In the genomic region with DNA sequence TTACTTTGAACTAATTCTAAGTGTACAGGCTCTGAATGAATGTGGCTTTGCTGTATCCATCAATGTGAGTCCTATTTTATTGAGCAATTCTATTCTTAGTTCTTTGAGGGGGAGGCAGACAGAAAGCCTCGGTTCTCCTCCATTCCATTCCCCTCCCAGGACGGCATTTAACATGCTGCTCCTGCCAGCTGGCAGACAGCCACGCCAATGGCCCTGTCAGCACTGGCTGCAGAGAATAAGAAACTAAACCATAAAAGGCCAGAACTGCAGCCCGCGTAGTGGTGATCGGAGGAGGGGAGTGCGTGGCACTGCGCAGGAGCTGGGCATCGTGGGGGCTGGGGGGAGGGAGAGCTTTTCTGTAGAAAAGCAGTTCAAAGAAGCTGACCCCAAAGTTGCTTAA, we compare ENCODE assay signal across 9 cellular contexts.
A peak's percentile ranks its signal among the peaks of the same experiment; 100 is the strongest.
DNase-seq lines count a peak whose midpoint lies in the region; ATAC-seq, FAIRE-seq and TF ChIP-seq lines count a peak whose summit lies in the region.
"Had no signal": no experiment of that assay in that cellular context is flagged by ENCODE, and none has a peak within 500 bp of the region (broad histone marks: within the 10 kb centered on the region; RNA-seq: fewer than 3 reads in every experiment).

No MANE protein-coding gene starts in this region.

- H3K79me1 ChIP-seq in IMR-90 (ENCODE audit: low read depth in 1 of 2, low read length in 2 of 2), result peaks cover 12 to 51% of the 10 kb centered on the region in 2 experiments

- H3K27ac ChIP-seq in IMR-90 (ENCODE audit: insufficient read depth, low read length) (peak overlapping the region; percentile 89), kidney (ENCODE audit: low read depth in 2 of 2, low read length in 2 of 2) (peak overlapping the region; percentile 89 to 93), smooth muscle cell (ENCODE audit: low read depth) (peak overlapping the region; percentile 50)

- H2AFZ ChIP-seq in IMR-90 (replicated peaks; ENCODE audit: low read length, poor library complexity) (peak overlapping the region; percentile 64), smooth muscle cell (ENCODE audit: low read depth) (peak overlapping the region; percentile 70)

- peaks cover 9% of the 10 kb centered on the region for H3K4me1 Mint-ChIP-seq in MCF 10A (ENCODE audit: insufficient read depth, unreplicated experiment)
- H3K4me1 Mint-ChIP-seq in natural killer cell, result no peaks in the 10 kb centered on the region

- no peak for TF ChIP-seq POLR2A in IMR-90 (IDR thresholded peaks at IDR 0.05; ENCODE audit: low read depth, low read length)

- dilution Hi-C loops in IMR-90 (cut with HindIII; ENCODE audit: low sequenced_read_pairs, unreplicated experiment), result no loop called here

- peak overlapping the region; percentile 1 for H2AK9ac ChIP-seq in IMR-90 (replicated peaks; ENCODE audit: low read depth, low read length, poor library complexity)

- no peaks in the 10 kb centered on the region for H4K20me1 ChIP-seq in IMR-90 (ENCODE audit: insufficient read depth, low read length)
- no peaks in the 10 kb centered on the region for H4K20me1 ChIP-seq in smooth muscle cell (ENCODE audit: low read depth)

- H3K9me3 Mint-ChIP-seq in MCF 10A (ENCODE audit: unreplicated experiment) (no peaks in the 10 kb centered on the region), natural killer cell (no peaks in the 10 kb centered on the region)

- H3K9ac ChIP-seq in IMR-90 (ENCODE audit: low read depth, low read length) (peak overlapping the region; percentile 77), kidney (ENCODE audit: low read length in 2 of 2) (peak overlapping the region; percentile 61 to 79), smooth muscle cell (ENCODE audit: low read depth) (no peak overlapping the region)

- DNase-seq in IMR-90 (peak; percentile 98), MCF 10A (ENCODE audit: unreplicated experiment) (peak; percentile 84), kidney (peak; percentile 99), smooth muscle cell (lab: John Stamatoyannopoulos, UW; ENCODE audit: unreplicated experiment) (peak; percentile 26), natural killer cell (no peak), DMS114 treated with DMSO at 0.1 percent for 48 hours (lab: John Stamatoyannopoulos, UW; ENCODE audit: unreplicated experiment) (no peak)

- peak overlapping the region; percentile 89 for H2BK5ac ChIP-seq in IMR-90 (ENCODE audit: low read depth, low read length, poor library complexity, severe bottlenecking)

- H2BK120ac ChIP-seq in IMR-90 (ENCODE audit: low read depth, low read length), result peak overlapping the region; percentile 96

- peaks cover 32% of the 10 kb centered on the region for H3K9me1 ChIP-seq in IMR-90 (ENCODE audit: insufficient read depth, low read length)

- WGBS in IMR-90 (ENCODE audit: extremely low coverage in 2 of 2, insufficient read length in 1 of 2), 2 experiments, result 4% methylated on average over 6 of the region's 9 CpGs; no CpG with 5 or more reads in 1 of the 2 experiments
- 21% methylated on average over 9 of the region's 9 CpGs for WGBS in smooth muscle cell (ENCODE audit: low lambda C conversion rate)

- H3K4me3 Mint-ChIP-seq in MCF 10A (ENCODE audit: unreplicated experiment) (no peak overlapping the region), natural killer cell (no peak overlapping the region)

- peak overlapping the region; percentile 92 for H3K56ac ChIP-seq in IMR-90 (ENCODE audit: extremely low read depth, insufficient read depth, low read length)

- H3K4me3 ChIP-seq in IMR-90 (ENCODE audit: insufficient read depth, low read depth, low read length) (no peak overlapping the region), kidney (ENCODE audit: low read length in 2 of 2) (peak overlapping the region in 1 of 2 donors; percentile 27), smooth muscle cell (no peak overlapping the region)

- BruUV-seq in IMR-90 (replicated peaks; lab: Mats Ljungman, UMichigan), result no TSS peak
- BruUV-seq in MCF 10A (replicated peaks; lab: Mats Ljungman, UMichigan), result no TSS peak

- CTCF ChIA-PET in IMR-90 (lab: Yijun Ruan, JAX), result interaction anchor here (1.4 to 1.7 kb wide), 2 partner anchors 8 to 19 kb away, joined by 6 to 7 read pairs; no protein-coding TSS in a partner anchor
- CTCF ChIA-PET in MCF 10A (lab: Yijun Ruan, JAX), result interaction anchor here (0.6 to 8.1 kb wide), 11 partner anchors 10 to 623 kb away, joined by 3 to 75 read pairs (median 5); a partner anchor contains a TSS

- H3K36me3 Mint-ChIP-seq in MCF 10A (ENCODE audit: insufficient read depth, unreplicated experiment), result peaks cover 10% of the 10 kb centered on the region
- H3K36me3 Mint-ChIP-seq in natural killer cell, result no peaks in the 10 kb centered on the region

- no peaks in the 10 kb centered on the region for H3K79me2 ChIP-seq in smooth muscle cell (ENCODE audit: low read depth)

- peaks cover 5% of the 10 kb centered on the region for H3F3A ChIP-seq in smooth muscle cell (ENCODE audit: low read depth)

- ATAC-seq in IMR-90 (ENCODE audit: low read depth), result peak; percentile 91
- ATAC-seq in natural killer cell, result no peak
- ATAC-seq in GM19397 (IDR thresholded peaks at IDR 0.05; ENCODE audit: unreplicated experiment), result no peak
- ATAC-seq in GM18517 (IDR thresholded peaks at IDR 0.05; ENCODE audit: unreplicated experiment), result no peak

- H3K18ac ChIP-seq in IMR-90 (ENCODE audit: low read depth, low read length), result peak overlapping the region; percentile 94

- no peaks in the 10 kb centered on the region for H3K9me3 ChIP-seq in IMR-90 (ENCODE audit: control insufficient read depth, insufficient read depth, low read length)
- no peaks in the 10 kb centered on the region for H3K9me3 ChIP-seq in kidney (ENCODE audit: control insufficient read depth in 1 of 2, low read length in 2 of 2)
- H3K9me3 ChIP-seq in smooth muscle cell (replicated peaks; ENCODE audit: low read depth), result no peaks in the 10 kb centered on the region

- H3K27ac Mint-ChIP-seq in MCF 10A (ENCODE audit: low read depth, unreplicated experiment), result no peak overlapping the region
- no peak overlapping the region for H3K27ac Mint-ChIP-seq in natural killer cell

- no peaks in the 10 kb centered on the region for H3K27me3 ChIP-seq in IMR-90 (ENCODE audit: control insufficient read depth, insufficient read depth, low read length)
- H3K27me3 ChIP-seq in smooth muscle cell (ENCODE audit: low read depth), result no peaks in the 10 kb centered on the region

- H3K4me1 ChIP-seq in IMR-90 (ENCODE audit: control insufficient read depth, insufficient read depth, low read length), result peaks cover 26% of the 10 kb centered on the region
- peaks cover 51 to 63% of the 10 kb centered on the region in 2 donors for H3K4me1 ChIP-seq in kidney (ENCODE audit: control insufficient read depth in 1 of 2, insufficient read depth in 1 of 2, low read depth in 1 of 2, low read length in 2 of 2)
- peaks cover 13% of the 10 kb centered on the region for H3K4me1 ChIP-seq in smooth muscle cell (ENCODE audit: low read depth)

- H3K36me3 ChIP-seq in IMR-90 (ENCODE audit: control insufficient read depth, insufficient read depth, low read length) (peaks cover 74% of the 10 kb centered on the region), kidney (ENCODE audit: control insufficient read depth in 1 of 2, insufficient read depth in 2 of 2, low read length in 2 of 2) (peaks cover 7 to 34% of the 10 kb centered on the region in 2 donors), smooth muscle cell (ENCODE audit: low read depth) (no peaks in the 10 kb centered on the region)

- H3K27me3 Mint-ChIP-seq in MCF 10A (ENCODE audit: insufficient read depth, unreplicated experiment) (peaks cover 34% of the 10 kb centered on the region), natural killer cell (ENCODE audit: low read depth in 2 of 2) (no peaks in the 10 kb centered on the region)

- H2AK5ac ChIP-seq in IMR-90 (ENCODE audit: low read depth, low read length), result peak overlapping the region; percentile 95; the same call in 1 of the 2 replicates

- peak overlapping the region; percentile 92 to 93 for H4K8ac ChIP-seq in IMR-90 (ENCODE audit: low read depth in 2 of 2, low read length in 2 of 2)

- H3K14ac ChIP-seq in IMR-90 (replicated peaks; ENCODE audit: low read depth, low read length), result peak overlapping the region; percentile 91

- peak overlapping the region; percentile 96 for H4K5ac ChIP-seq in IMR-90 (ENCODE audit: low read depth, low read length)

- H2BK20ac ChIP-seq in IMR-90 (ENCODE audit: low read depth, low read length), result peak overlapping the region; percentile 92

- TF ChIP-seq CTCF in IMR-90 (conservative IDR thresholded peaks at IDR 0.05; ENCODE audit: low read depth, low read length) (no peak), MCF 10A (IDR thresholded peaks at IDR 0.05; ENCODE audit: unreplicated experiment) (no peak), kidney (IDR thresholded peaks at IDR 0.05; ENCODE audit: borderline replicate concordance, extremely low read depth, insufficient read depth) (no peak), smooth muscle cell (IDR thresholded peaks at IDR 0.05; ENCODE audit: borderline replicate concordance, insufficient read depth, poor library complexity, severe bottlenecking) (no peak), natural killer cell (IDR thresholded peaks at IDR 0.05) (no peak)

- H3K23ac ChIP-seq in IMR-90 (ENCODE audit: low read depth, low read length), result peak overlapping the region; percentile 92

- H4K91ac ChIP-seq in IMR-90 (ENCODE audit: insufficient read depth, low read depth, low read length), result peak overlapping the region; percentile 98

- intact Hi-C loops in IMR-90 (cut with micrococcal nuclease) (no loop called here), MCF 10A (cut with micrococcal nuclease) (no loop called here), kidney (cut with DNase I) (no loop called here), natural killer cell (cut with micrococcal nuclease) (no loop called here)

- peak; percentile 94 for FAIRE-seq in kidney (lab: Jason Lieb, UNC)
- FAIRE-seq: keratinocyte had no signal

- TF ChIP-seq RAD21 in IMR-90 (IDR thresholded peaks at IDR 0.05; ENCODE audit: low read length), result no peak

- H2BK15ac ChIP-seq in IMR-90 (ENCODE audit: low read depth, low read length), result peak overlapping the region; percentile 93; the same call in 2 of the 3 replicates

- H3K4me2 ChIP-seq in IMR-90 (ENCODE audit: low read depth, low read length) (peak overlapping the region; percentile 45; the same call in 1 of the 2 replicates), smooth muscle cell (peak overlapping the region; percentile 75)

- H3K4ac ChIP-seq in IMR-90 (ENCODE audit: low read depth, low read length), result peak overlapping the region; percentile 97

- POLR2A ChIA-PET in IMR-90 (lab: Charles Lee; ENCODE audit: unreplicated experiment) (no interaction called here), MCF 10A (lab: Yijun Ruan, JAX) (interaction anchor here (1.2 kb wide), 1 partner anchor 12 kb away, joined by 4 read pairs; no protein-coding TSS in a partner anchor)

- in situ Hi-C loops in IMR-90 (cut with MboI; ENCODE audit: low sequenced_read_pairs), result no loop called here

TF ChIP-seq in IMR-90, 13 proteins besides CTCF, POLR2A, EP300 and RAD21 (continues in another document):
- TF ChIP-seq BHLHE40 (IDR thresholded peaks at IDR 0.05; ENCODE audit: low read depth, low read length) (no peak), SMC3 (IDR thresholded peaks at IDR 0.05; ENCODE audit: low read depth, low read length) (0 out of 2 replicates have a peak, but pooled peaks have one; percentile 13), RCOR1 (IDR thresholded peaks at IDR 0.05; ENCODE audit: insufficient replicate concordance, low read length) (peak; percentile 53), MAZ (IDR thresholded peaks at IDR 0.05; ENCODE audit: borderline replicate concordance, low read depth, low read length) (peak; percentile 88)

Comparison
In these comparisons a context has a peak if more than half of its experiments do, and no peak if none do; other contexts are left out.
1. DNase-seq: peak in IMR-90 (single experiment), MCF 10A (single experiment), kidney (single experiment) and smooth muscle cell (single experiment); none in natural killer cell (single experiment) and DMS114 treated with DMSO at 0.1 percent for 48 hours (single experiment).
2. Peak in every context shown above with its lines, with median percentiles within 50 percentile points of each other: H3K27ac ChIP-seq.